19 cellular contexts compared by ENCODE assay signal in the genomic region with DNA sequence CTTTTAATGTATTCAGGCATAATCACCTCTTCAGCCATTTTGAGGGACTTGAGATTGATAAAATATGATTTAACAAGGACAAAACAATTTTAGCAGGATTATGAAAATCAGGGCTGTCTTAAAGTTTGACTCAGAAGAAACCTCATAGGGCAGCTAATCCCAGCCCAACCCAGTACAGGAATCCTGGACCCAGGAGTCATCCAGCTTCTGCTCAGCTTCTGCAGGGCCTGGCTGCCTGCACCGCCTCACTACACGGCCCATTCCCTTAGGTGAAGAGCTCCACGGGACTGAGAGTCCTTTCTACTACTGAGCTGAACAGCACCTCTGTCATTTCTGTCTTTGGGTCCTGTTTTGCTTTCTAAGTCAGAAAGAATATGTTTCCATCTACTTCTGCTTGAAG. TPM values are rescaled to one million over a fixed set of nuclear protein-coding genes. Genes with fewer than 3 reads are reported as not detected.
DNase-seq lines count a peak whose midpoint lies in the region; ATAC-seq and TF ChIP-seq lines count a peak whose summit lies in the region.
"Had no signal": no experiment of that assay in that cellular context is flagged by ENCODE, and none has a peak within 500 bp of the region (broad histone marks: within the 10 kb centered on the region; RNA-seq: fewer than 3 reads in every experiment).

No MANE protein-coding gene starts in this region.

- H3K27me3 Mint-ChIP-seq in type B pancreatic cell: no peaks in the 10 kb centered on the region
- H3K27me3 Mint-ChIP-seq: activated T-cell treated with anti-CD3 and anti-CD28 coated beads, Interleukin-2, amount 50 U/mL, for 24 hours; stimulated activated memory B cell treated with anti-CD40 and anti-IgM and Interleukin-4, amounts not matched to agents 10 μg/mL and 1 μg/mL and 100 μg/mL, for 72 hours had no signal

- H3K36me3 Mint-ChIP-seq in type B pancreatic cell: peaks cover 7% of the 10 kb centered on the region

- H3K4me1 Mint-ChIP-seq in type B pancreatic cell (ENCODE audit: unreplicated experiment): peaks cover 13% of the 10 kb centered on the region
- H3K4me1 Mint-ChIP-seq: activated CD4-positive, alpha-beta memory T cell treated with anti-CD3 and anti-CD28 coated beads, Interleukin-2, amount 10 ng/mL, durations not matched to agents 7 days and 5 days had no signal

- no peak for TF ChIP-seq CTCF in type B pancreatic cell (conservative IDR thresholded peaks at IDR 0.05)

- intact Hi-C loops in Right ventricle myocardium inferior (cut with DNase I): no loop called here
- intact Hi-C loops in cardiac septum (cut with DNase I): loop anchor here (2.0 kb wide), 1 partner anchor 37 kb away; a partner anchor contains a TSS

- no peak for DNase-seq in Right ventricle myocardium inferior (ENCODE audit: missing footprints)
- DNase-seq in cardiac septum (ENCODE audit: low spot score): no peak
- DNase-seq in iris pigment epithelial cell (ENCODE audit: low read depth): peak; percentile 81
- no peak for DNase-seq in type B pancreatic cell (ENCODE audit: extremely low spot score, unreplicated experiment)
- no peak for DNase-seq in NK-92 treated with Interleukin-12 subunit alpha and Interleukin-12 subunit beta, amount 100 ng/mL, for 24 hours (lab: John Stamatoyannopoulos, UW)
- DNase-seq in NCI-H187 treated with DMSO at 0.1 percent for 48 hours (lab: John Stamatoyannopoulos, UW): no peak
- DNase-seq: 8988T; activated CD4-positive, alpha-beta memory T cell treated with anti-CD3 and anti-CD28 coated beads, Interleukin-2, amount 10 ng/mL, durations not matched to agents 7 days and 5 days; activated T-cell treated with anti-CD3 and anti-CD28 coated beads, Interleukin-2, amount 50 U/mL, for 24 hours; C1 segment of cervical spinal cord; central memory CD4-positive, alpha-beta T cell; NCI-H1417; pancreas; spleen; T-helper 1 cell had no signal

- peak; percentile 52 for ATAC-seq in Right ventricle myocardium inferior
- peak; percentile 94 for ATAC-seq in esophagus mucosa
- ATAC-seq in HG03045 (IDR thresholded peaks at IDR 0.05; ENCODE audit: unreplicated experiment): no peak
- ATAC-seq: activated naive CD4-positive, alpha-beta T cell treated with anti-CD3 and anti-CD28 coated beads, Interleukin-2, amount 50 U/mL, for 72 hours; pancreas had no signal

- H3K9me3 Mint-ChIP-seq in type B pancreatic cell: no peaks in the 10 kb centered on the region
- H3K9me3 Mint-ChIP-seq: activated CD4-positive, alpha-beta memory T cell treated with anti-CD3 and anti-CD28 coated beads, Interleukin-2, amount 10 ng/mL, durations not matched to agents 7 days and 5 days; activated naive CD4-positive, alpha-beta T cell treated with anti-CD3 and anti-CD28 coated beads, Interleukin-2, amount 50 U/mL, for 72 hours; activated T-cell treated with anti-CD3 and anti-CD28 coated beads, Interleukin-2, amount 50 U/mL, for 24 hours; stimulated activated memory B cell treated with anti-CD40 and anti-IgM and Interleukin-4, amounts not matched to agents 10 μg/mL and 1 μg/mL and 100 μg/mL, for 72 hours had no signal

- no peak overlapping the region for H3K4me3 Mint-ChIP-seq in type B pancreatic cell
- H3K4me3 Mint-ChIP-seq: activated CD4-positive, alpha-beta memory T cell treated with anti-CD3 and anti-CD28 coated beads, Interleukin-2, amount 10 ng/mL, durations not matched to agents 7 days and 5 days; activated T-cell treated with anti-CD3 and anti-CD28 coated beads, Interleukin-2, amount 50 U/mL, for 24 hours; stimulated activated memory B cell treated with anti-CD40 and anti-IgM and Interleukin-4, amounts not matched to agents 10 μg/mL and 1 μg/mL and 100 μg/mL, for 72 hours had no signal

- peak overlapping the region; percentile 41 for H3K27ac Mint-ChIP-seq in type B pancreatic cell
- H3K27ac Mint-ChIP-seq: activated CD4-positive, alpha-beta memory T cell treated with anti-CD3 and anti-CD28 coated beads, Interleukin-2, amount 10 ng/mL, durations not matched to agents 7 days and 5 days; activated naive CD4-positive, alpha-beta T cell treated with anti-CD3 and anti-CD28 coated beads, Interleukin-2, amount 50 U/mL, for 72 hours; activated T-cell treated with anti-CD3 and anti-CD28 coated beads, Interleukin-2, amount 50 U/mL, for 24 hours had no signal

RNA-seq across cellular contexts. Expression of a gene that starts 37.5 kb away (rescaled TPM):
- total RNA-seq in Right ventricle myocardium inferior (42.8 TPM), cardiac septum (35.7 TPM), esophagus mucosa (4.3 TPM), type B pancreatic cell (ENCODE audit: low replicate concordance) (4.1 and 17.3 TPM in 2 replicates)
